In the genomic region with DNA sequence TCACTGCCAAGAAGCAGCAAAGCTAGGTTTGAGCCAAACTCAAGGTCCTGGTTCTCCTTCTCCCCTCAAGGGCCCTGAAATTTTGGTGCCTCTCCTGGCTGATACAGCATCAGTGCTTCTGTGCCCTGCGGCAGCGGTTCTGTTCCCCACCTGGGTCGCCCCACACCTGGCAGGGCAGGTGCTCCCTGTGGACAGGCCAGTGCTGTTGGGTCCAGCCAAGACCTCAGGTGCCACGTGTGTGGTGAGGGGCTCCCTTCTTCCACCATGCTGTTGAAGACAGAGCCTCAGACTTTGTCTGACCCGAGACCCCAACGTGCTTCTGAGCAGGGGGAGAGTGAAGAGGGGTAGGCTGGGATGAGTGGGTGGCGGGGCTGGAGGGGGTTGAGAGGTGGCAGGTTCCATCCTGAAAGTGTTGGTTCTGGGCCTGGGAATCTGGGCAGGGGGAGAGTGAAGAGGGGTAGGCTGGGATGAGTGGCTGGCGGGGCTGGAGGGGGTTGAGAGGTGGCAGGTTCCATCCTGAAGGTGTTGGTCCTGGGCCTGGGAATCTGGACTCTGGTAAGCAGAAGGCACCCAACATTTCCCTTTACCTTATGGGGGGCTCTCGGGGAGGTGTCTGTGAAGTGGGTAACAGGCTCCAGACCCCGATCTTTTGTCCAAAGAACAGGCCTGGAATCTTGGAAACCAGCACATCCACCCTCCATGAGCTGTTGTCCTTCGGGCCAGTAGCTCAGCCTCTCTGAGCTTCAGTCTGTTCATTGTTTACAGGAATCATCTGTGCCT, we compare ENCODE assay signal across 15 cellular contexts. TPM values are rescaled to one million over a fixed set of nuclear protein-coding genes. Genes with fewer than 3 reads are reported as not detected.
"Had no signal": no experiment of that assay in that cellular context is flagged by ENCODE, and none has a peak within 500 bp of the region (broad histone marks: within the 10 kb centered on the region; RNA-seq: fewer than 3 reads in every experiment).

No MANE protein-coding gene starts in this region.

- DNase-seq: activated CD4-positive, alpha-beta memory T cell treated with anti-CD3 and anti-CD28 coated beads for 36 hours; activated CD4-positive, alpha-beta T cell treated with anti-CD3 and anti-CD28 coated beads for 36 hours; activated T-cell treated with anti-CD3 and anti-CD28 coated beads for 4 hours; effector CD8-positive, alpha-beta T cell; left cardiac atrium; lower lobe of right lung; ovary; stimulated activated CD4-positive, alpha-beta T cell treated with anti-CD3 and anti-CD28 coated beads, Interleukin-4, amount 100 ng/mL, for 1 hour; T-helper 2 cell had no signal

- H3K27ac Mint-ChIP-seq: activated CD4-positive, alpha-beta memory T cell treated with anti-CD3 and anti-CD28 coated beads for 36 hours; activated CD4-positive, alpha-beta T cell treated with anti-CD3 and anti-CD28 coated beads for 36 hours had no signal

- ATAC-seq: activated CD4-positive, alpha-beta T cell treated with anti-CD3 and anti-CD28 coated beads for 36 hours; gastroesophageal sphincter; left cardiac atrium; lower lobe of right lung; sciatic nerve had no signal

- H3K9me3 Mint-ChIP-seq: activated CD4-positive, alpha-beta memory T cell treated with anti-CD3 and anti-CD28 coated beads for 36 hours had no signal

- H3K36me3 Mint-ChIP-seq: activated CD4-positive, alpha-beta memory T cell treated with anti-CD3 and anti-CD28 coated beads for 36 hours; activated naive CD8-positive, alpha-beta T cell had no signal

- H3K4me3 Mint-ChIP-seq: activated CD4-positive, alpha-beta memory T cell treated with anti-CD3 and anti-CD28 coated beads for 36 hours; activated CD4-positive, alpha-beta T cell treated with anti-CD3 and anti-CD28 coated beads for 36 hours; activated naive CD8-positive, alpha-beta T cell had no signal

RNA-seq across cellular contexts. Expression of a gene that starts 2.3 kb away (rescaled TPM):
- total RNA-seq: activated CD4-positive, alpha-beta memory T cell treated with anti-CD3 and anti-CD28 coated beads for 36 hours; bronchial epithelial cell; endothelial cell of umbilical vein; pulmonary artery endothelial cell had no signal
